In genomic region chr19:10686661-10687517, GRCh38 we compare ENCODE assay signal across 11 cellular contexts. TPM values are rescaled to one million over a fixed set of nuclear protein-coding genes. Genes with fewer than 3 reads are reported as not detected.
DNase-seq lines count a peak whose midpoint lies in the region; ATAC-seq and TF ChIP-seq lines count a peak whose summit lies in the region.
"Had no signal": no experiment of that assay in that cellular context is flagged by ENCODE, and none has a peak within 500 bp of the region (broad histone marks: within the 10 kb centered on the region; RNA-seq: fewer than 3 reads in every experiment).

No MANE protein-coding gene starts in this region.

- POLR2A ChIA-PET in PC-3 (lab: Charles Lee; ENCODE audit: unreplicated experiment), result no interaction called here

- no TSS peak for BruUV-seq in PC-3 (replicated peaks; lab: Mats Ljungman, UMichigan)

- intact Hi-C loops in PC-3 (cut with micrococcal nuclease), result no loop called here
- intact Hi-C loops in cardiac septum (cut with DNase I), result no loop called here
- intact Hi-C loops in psoas muscle (cut with DNase I), result no loop called here
- intact Hi-C loops in colonic mucosa (cut with DNase I), result no loop called here
- intact Hi-C loops in lower leg skin (cut with DNase I; ENCODE audit: low total_unique reads), result no loop called here

- peaks cover 96% of the 10 kb centered on the region for H3K36me3 ChIP-seq in PC-3 (ENCODE audit: low read depth, low read length)
- peaks cover 8 to 99% of the 10 kb centered on the region in 2 donors for H3K36me3 ChIP-seq in psoas muscle (ENCODE audit: insufficient read depth in 1 of 2, low read depth in 1 of 2)
- peaks cover 33% of the 10 kb centered on the region for H3K36me3 ChIP-seq in colonic mucosa

- no peak overlapping the region for H3K4me3 ChIP-seq in PC-3 (ENCODE audit: low read length)
- no peak overlapping the region for H3K4me3 ChIP-seq in psoas muscle
- H3K4me3 ChIP-seq in colonic mucosa, result no peak overlapping the region
- no peak overlapping the region for H3K4me3 ChIP-seq in lower leg skin (ENCODE audit: low read depth, poor library complexity, severe bottlenecking)

- H3K9me3 ChIP-seq in PC-3 (ENCODE audit: low read length) (no peaks in the 10 kb centered on the region), psoas muscle (no peaks in the 10 kb centered on the region), colonic mucosa (no peaks in the 10 kb centered on the region)

- no peak overlapping the region for H3K4me2 ChIP-seq in PC-3 (ENCODE audit: low read length)

- H3K4me1 ChIP-seq in PC-3 (ENCODE audit: insufficient read depth, low read length), result no peaks in the 10 kb centered on the region
- no peaks in the 10 kb centered on the region for H3K4me1 ChIP-seq in psoas muscle
- H3K4me1 ChIP-seq in colonic mucosa, result no peaks in the 10 kb centered on the region

- TF ChIP-seq CTCF in PC-3 (conservative IDR thresholded peaks at IDR 0.05; ENCODE audit: low read depth, low read length), result no peak
- TF ChIP-seq CTCF in psoas muscle (IDR thresholded peaks at IDR 0.05), result no peak
- TF ChIP-seq CTCF in colonic mucosa (IDR thresholded peaks at IDR 0.05), result no peak
- TF ChIP-seq CTCF in lower leg skin (IDR thresholded peaks at IDR 0.05), result no peak

- WGBS in psoas muscle, 3 donors, result 55 to 74% (median 62%) methylated on average over 30 to 31 of the region's 31 CpGs
- 70 to 74% methylated on average over 22 to 23 of the region's 31 CpGs for WGBS in lower leg skin, 2 donors

- no peak overlapping the region for H3K27ac ChIP-seq in PC-3 (ENCODE audit: low read length)
- H3K27ac ChIP-seq in caudate nucleus (ENCODE audit: low read depth, low read length), result peak overlapping the region; percentile 53
- H3K27ac ChIP-seq in psoas muscle, result peak overlapping the region; percentile 16
- H3K27ac ChIP-seq in colonic mucosa, result no peak overlapping the region

- H3K9ac ChIP-seq in PC-3 (ENCODE audit: low read length), result no peak overlapping the region
- H3K9ac ChIP-seq in colonic mucosa (ENCODE audit: low read depth in 2 of 2, low read length in 2 of 2), result no peak overlapping the region

- CTCF ChIA-PET in PC-3 (lab: Charles Lee), result interaction anchor here (0.6 kb wide), 1 partner anchor 104 kb away, joined by 4 read pairs; no protein-coding TSS in a partner anchor

- no peaks in the 10 kb centered on the region for H3K9me2 ChIP-seq in PC-3 (replicated peaks; ENCODE audit: low read length)

- peaks cover 4% of the 10 kb centered on the region; the same call in 1 of the 2 replicates for H3K79me2 ChIP-seq in PC-3 (ENCODE audit: low read length)

- H3K27me3 ChIP-seq in PC-3 (ENCODE audit: low read length) (no peaks in the 10 kb centered on the region), psoas muscle (ENCODE audit: insufficient read depth in 3 of 3, low read length in 2 of 3) (no peaks in the 10 kb centered on the region), colonic mucosa (no peaks in the 10 kb centered on the region)

- no peaks in the 10 kb centered on the region for H3F3A ChIP-seq in PC-3 (ENCODE audit: low read length, unreplicated experiment)

- no peak for TF ChIP-seq POLR2A in lower leg skin (IDR thresholded peaks at IDR 0.05)

- peak; percentile 48 for ATAC-seq in PC-3
- peak; percentile 12 to 42 (median 36) for ATAC-seq in psoas muscle
- ATAC-seq in GM21526 (IDR thresholded peaks at IDR 0.05; ENCODE audit: low FRiP score, unreplicated experiment), result no peak

- DNase-seq in PC-3 (peak; percentile 21), caudate nucleus (lab: John Stamatoyannopoulos, UW) (peak in 57 of 61 donors; percentile 13 to 84 (median 55)), cardiac septum (ENCODE audit: low spot score) (peak; percentile 84), psoas muscle (no peak), colonic mucosa (no peak), lower leg skin (ENCODE audit: low spot score in 2 of 2) (no peak), NK-92 (lab: John Stamatoyannopoulos, UW; ENCODE audit: unreplicated experiment) (no peak)
- DNase-seq: DND-41, NCI-H2171, RPMI8226 had no signal

- H4K20me1 ChIP-seq in PC-3 (ENCODE audit: low read length), result peaks cover 42% of the 10 kb centered on the region

- no peak overlapping the region for H2AFZ ChIP-seq in PC-3 (ENCODE audit: low read length)

RNA-seq across cellular contexts. Expression of gene QTRT1, which starts 14.3 kb away (rescaled TPM):
- total RNA-seq in PC-3 (2014; rRNA removed) (72.7 and 79.7 TPM in 2 replicates), cardiac septum (24.9 TPM), psoas muscle (10 to 100 TPM; 24.7 to 28.8 (median 27.1) TPM), colonic mucosa (10 to 100 TPM; 74.9 to 94.1 TPM), lower leg skin (10 to 100 TPM; 25.1 to 33.7 (median 31.0) TPM)
- 10 to 100 TPM; 15.9 to 33.4 (median 28.6) TPM for polyA plus RNA-seq in psoas muscle

RNA-seq across cellular contexts. Expression of gene DNM2, which starts 31.0 kb away (rescaled TPM):
- total RNA-seq in PC-3 (2014; rRNA removed) (150 and 211 TPM in 2 replicates), cardiac septum (138 TPM), psoas muscle (100 to 1,000 TPM; 117 to 143 (median 130) TPM), colonic mucosa (100 to 1,000 TPM; 450 to 461 TPM), lower leg skin (100 to 1,000 TPM; 182 to 245 (median 218) TPM)
- 100 to 1,000 TPM in 1 of 3 donors, 10 to 100 TPM in 2; 70.6 to 149 (median 74.1) TPM for polyA plus RNA-seq in psoas muscle

RNA-seq across cellular contexts. Expression of gene ILF3, which starts 32.7 kb away (rescaled TPM):
- total RNA-seq in PC-3 (2014; rRNA removed) (322 and 441 TPM in 2 replicates), cardiac septum (115 TPM), psoas muscle (100 to 1,000 TPM; 112 to 189 (median 157) TPM), colonic mucosa (100 to 1,000 TPM; 143 to 271 TPM), lower leg skin (100 to 1,000 TPM in 2 of 4 donors, 10 to 100 TPM in 2; 71.8 to 122 (median 97.3) TPM)
- 100 to 1,000 TPM in 2 of 3 donors, 10 to 100 TPM in 1; 70.6 to 148 (median 139) TPM for polyA plus RNA-seq in psoas muscle

Comparison
In these comparisons a context has a peak if more than half of its experiments do, and no peak if none do; other contexts are left out.
1. DNase-seq: peak in PC-3 (single experiment), caudate nucleus (57 of 61) and cardiac septum (single experiment); none in psoas muscle (0 of 2), colonic mucosa (single experiment), lower leg skin (0 of 2) and NK-92 (single experiment).
2. H3K27ac ChIP-seq: peak in caudate nucleus (single experiment) and psoas muscle (single experiment); none in PC-3 (single experiment) and colonic mucosa (single experiment).